ENCODE assay signal across 14 cellular contexts in the genomic region with DNA sequence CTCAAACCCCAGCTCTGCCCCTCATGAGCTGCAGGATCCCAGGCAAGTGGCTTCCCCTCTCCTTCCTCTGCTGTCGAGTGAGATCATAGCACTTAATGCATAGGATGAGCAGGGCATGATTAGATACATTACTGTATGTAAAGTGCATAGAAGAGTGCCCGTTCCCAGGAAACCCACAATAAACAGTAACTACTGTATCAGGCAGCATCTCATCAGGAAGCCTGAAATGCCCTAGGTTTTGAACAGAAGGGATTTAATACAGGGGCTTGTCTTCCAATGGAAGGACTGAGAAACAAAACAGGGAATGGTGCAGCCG. TPM values are rescaled to one million over a fixed set of nuclear protein-coding genes. Genes with fewer than 3 reads are reported as not detected.
DNase-seq lines count a peak whose midpoint lies in the region; ATAC-seq and TF ChIP-seq lines count a peak whose summit lies in the region.
"Had no signal": no experiment of that assay in that cellular context is flagged by ENCODE, and none has a peak within 500 bp of the region (broad histone marks: within the 10 kb centered on the region; RNA-seq: fewer than 3 reads in every experiment).

No MANE protein-coding gene starts in this region.

- no peaks in the 10 kb centered on the region for H3K9me3 ChIP-seq in neutrophil
- H3K9me3 ChIP-seq in SJCRH30 (replicated peaks), result no peaks in the 10 kb centered on the region
- no peaks in the 10 kb centered on the region for H3K9me3 ChIP-seq in heart right ventricle
- H3K9me3 ChIP-seq: SK-N-SH, upper lobe of right lung had no signal

- no peak for TF ChIP-seq CTCF in KMS-11 (conservative IDR thresholded peaks at IDR 0.05; ENCODE audit: low read depth, low read length)
- no peak for TF ChIP-seq CTCF in activated B cell treated with CpG ODN at 0.5 μM for 24 hours (IDR thresholded peaks at IDR 0.05)
- no peak for TF ChIP-seq CTCF in neutrophil (IDR thresholded peaks at IDR 0.05)
- no peak for TF ChIP-seq CTCF in heart right ventricle (IDR thresholded peaks at IDR 0.05)

- no peak overlapping the region for H3K27ac ChIP-seq in KMS-11
- peak overlapping the region; percentile 96 for H3K27ac ChIP-seq in neutrophil
- no peak overlapping the region for H3K27ac ChIP-seq in SJCRH30
- H3K27ac ChIP-seq in heart right ventricle, result peak overlapping the region in 2 of 10 donors; percentile 33 to 81
- H3K27ac ChIP-seq: GM23248 had no signal

- H3K4me1 ChIP-seq in KMS-11 (ENCODE audit: low read depth, poor library complexity, severe bottlenecking) (peaks cover 69% of the 10 kb centered on the region), neutrophil (ENCODE audit: control insufficient read depth in 1 of 2, insufficient read depth in 1 of 2, low read depth in 1 of 2, low read length in 1 of 2) (peaks cover 100% of the 10 kb centered on the region in 2 experiments), SJCRH30 (no peaks in the 10 kb centered on the region), heart right ventricle (peaks cover 3 to 99% (median 66%) of the 10 kb centered on the region in 9 donors)

- peaks cover 62% of the 10 kb centered on the region for H3K4me1 Mint-ChIP-seq in T-helper 2 cell treated with Interferon-gamma antibody and Interleukin-4, amounts not matched to agents 5 μg/mL and 100 μg/mL, for 36 hours (ENCODE audit: low read depth)
- H3K4me1 Mint-ChIP-seq in activated B cell treated with CpG ODN at 0.5 μM for 24 hours, result peaks cover 85% of the 10 kb centered on the region

- WGBS in heart right ventricle, 2 donors, result 89 to 91% methylated on average over 3 of the region's 3 CpGs

- no peak overlapping the region for H2AFZ ChIP-seq in KMS-11 (ENCODE audit: low read depth)
- H2AFZ ChIP-seq: GM23248 had no signal

- ATAC-seq in activated B cell treated with CpG ODN at 0.5 μM for 24 hours (ENCODE audit: low read depth) (no peak), heart right ventricle (no peak)

- H3K4me3 ChIP-seq in KMS-11 (IDR thresholded peaks at IDR 0.05; ENCODE audit: insufficient read depth, low read depth, low read length) (no peak overlapping the region), neutrophil (ENCODE audit: low read depth in 1 of 2, low read length in 1 of 2) (peak overlapping the region; percentile 33 to 64), SJCRH30 (no peak overlapping the region), heart right ventricle (no peak overlapping the region)
- H3K4me3 ChIP-seq: GM23248, upper lobe of right lung had no signal

- POLR2A ChIA-PET in activated B cell treated with CpG ODN at 0.5 μM for 24 hours (lab: Charles Lee), result interaction anchor here (0.6 to 10.1 kb wide), 10 partner anchors 15 to 93 kb away, joined by 3 to 256 read pairs (median 23); a partner anchor contains a TSS

- intact Hi-C loops in activated B cell treated with CpG ODN at 0.5 μM for 24 hours (cut with micrococcal nuclease) (loop anchor here (5.0 kb wide), 2 partner anchors 92 to 877 kb away; no protein-coding TSS in a partner anchor), heart right ventricle (cut with DNase I) (no loop called here)

- H3K9me3 Mint-ChIP-seq in T-helper 2 cell treated with Interferon-gamma antibody and Interleukin-4, amounts not matched to agents 5 μg/mL and 100 μg/mL, for 36 hours, result no peaks in the 10 kb centered on the region
- H3K9me3 Mint-ChIP-seq in activated B cell treated with CpG ODN at 0.5 μM for 24 hours, result no peaks in the 10 kb centered on the region
- H3K9me3 Mint-ChIP-seq: activated T-helper 17 cell treated with anti-CD3 and anti-CD28 coated beads, Interleukin-2, amount 50 U/mL, for 72 hours; CD4-positive, alpha-beta memory T cell; stimulated activated effector memory CD8-positive, alpha-beta T cell treated with anti-CD3 and anti-CD28 coated beads, Interleukin-12 subunit alpha, Interleukin-12 subunit beta, amount 100 ng/mL, for 72 hours had no signal

- H3K4me3 Mint-ChIP-seq in T-helper 2 cell treated with Interferon-gamma antibody and Interleukin-4, amounts not matched to agents 5 μg/mL and 100 μg/mL, for 36 hours, result no peak overlapping the region
- peak overlapping the region; percentile 69 for H3K4me3 Mint-ChIP-seq in activated B cell treated with CpG ODN at 0.5 μM for 24 hours

- no peaks in the 10 kb centered on the region for H3K27me3 Mint-ChIP-seq in T-helper 2 cell treated with Interferon-gamma antibody and Interleukin-4, amounts not matched to agents 5 μg/mL and 100 μg/mL, for 36 hours (ENCODE audit: low read depth)
- H3K27me3 Mint-ChIP-seq in activated B cell treated with CpG ODN at 0.5 μM for 24 hours, result no peaks in the 10 kb centered on the region
- H3K27me3 Mint-ChIP-seq: activated T-helper 17 cell treated with anti-CD3 and anti-CD28 coated beads, Interleukin-2, amount 50 U/mL, for 72 hours; CD4-positive, alpha-beta memory T cell had no signal

- peak overlapping the region; percentile 56; the same call in 1 of the 2 replicates for H3K4me2 ChIP-seq in KMS-11
- H3K4me2 ChIP-seq: SK-N-SH had no signal

- no peak for DNase-seq in T-helper 2 cell treated with Interferon-gamma antibody and Interleukin-4, amounts not matched to agents 5 μg/mL and 100 μg/mL, for 36 hours (ENCODE audit: low spot score)
- DNase-seq in T-helper 2 cell, result no peak
- no peak for DNase-seq in activated B cell treated with CpG ODN at 0.5 μM for 24 hours
- no peak for DNase-seq in cerebellar nuclear complex (lab: John Stamatoyannopoulos, UW)
- DNase-seq in SJCRH30, result no peak
- no peak for DNase-seq in heart right ventricle
- DNase-seq: CD4-positive, alpha-beta memory T cell; SK-N-SH had no signal

- no peaks in the 10 kb centered on the region for H3K36me3 Mint-ChIP-seq in T-helper 2 cell treated with Interferon-gamma antibody and Interleukin-4, amounts not matched to agents 5 μg/mL and 100 μg/mL, for 36 hours (ENCODE audit: low read depth)
- H3K36me3 Mint-ChIP-seq in activated B cell treated with CpG ODN at 0.5 μM for 24 hours (ENCODE audit: low read depth), result no peaks in the 10 kb centered on the region
- H3K36me3 Mint-ChIP-seq: CD4-positive, alpha-beta memory T cell had no signal

- CTCF ChIA-PET in activated B cell treated with CpG ODN at 0.5 μM for 24 hours (lab: Charles Lee), result interaction anchor here (0.5 to 4.5 kb wide), 3 partner anchors 22 to 92 kb away, joined by 6 to 32 read pairs (median 29); no protein-coding TSS in a partner anchor

- H3K27me3 ChIP-seq in KMS-11 (ENCODE audit: insufficient read depth, low read depth) (no peaks in the 10 kb centered on the region), neutrophil (no peaks in the 10 kb centered on the region), SJCRH30 (no peaks in the 10 kb centered on the region), heart right ventricle (no peaks in the 10 kb centered on the region)
- H3K27me3 ChIP-seq: upper lobe of right lung had no signal

- H3K36me3 ChIP-seq in KMS-11 (ENCODE audit: insufficient read depth) (no peaks in the 10 kb centered on the region), neutrophil (no peaks in the 10 kb centered on the region), SJCRH30 (no peaks in the 10 kb centered on the region), heart right ventricle (no peaks in the 10 kb centered on the region)
- H3K36me3 ChIP-seq: upper lobe of right lung had no signal

- H4K20me1 ChIP-seq in KMS-11 (ENCODE audit: insufficient read depth), result no peaks in the 10 kb centered on the region

- peak overlapping the region; percentile 17 for H3K27ac Mint-ChIP-seq in T-helper 2 cell treated with Interferon-gamma antibody and Interleukin-4, amounts not matched to agents 5 μg/mL and 100 μg/mL, for 36 hours
- H3K27ac Mint-ChIP-seq in activated B cell treated with CpG ODN at 0.5 μM for 24 hours, result peak overlapping the region; percentile 96
- H3K27ac Mint-ChIP-seq: activated T-helper 17 cell treated with anti-CD3 and anti-CD28 coated beads, Interleukin-2, amount 50 U/mL, for 72 hours; stimulated activated effector memory CD8-positive, alpha-beta T cell treated with anti-CD3 and anti-CD28 coated beads, Interleukin-12 subunit alpha, Interleukin-12 subunit beta, amount 100 ng/mL, for 72 hours had no signal

- no peak overlapping the region for H3K9ac ChIP-seq in KMS-11
- H3K9ac ChIP-seq: GM23248, SK-N-SH had no signal

- no peaks in the 10 kb centered on the region for H3K79me2 ChIP-seq in KMS-11 (ENCODE audit: insufficient read depth, low read depth)

RNA-seq across cellular contexts. Expression of a gene that starts 38.5 kb away (rescaled TPM):
- 110 and 115 TPM in 2 replicates for total RNA-seq in activated B cell treated with CpG ODN at 0.5 μM for 24 hours
- 26.1 and 28.4 TPM in 2 replicates for total RNA-seq in SJCRH30 (2014; rRNA removed; shearing (Covaris generic))
- total RNA-seq in heart right ventricle, result 10 to 100 TPM in 4 of 10 donors, 1 to 10 TPM in 6; 4.6 to 22.4 (median 7.9) TPM
- 1 to 10 TPM; 1.9 to 2.1 TPM for polyA plus RNA-seq in heart right ventricle

Comparison
In these comparisons a context has a peak if more than half of its experiments do, and no peak if none do; other contexts are left out.
1. H3K4me3 ChIP-seq: peak in neutrophil (2 of 2); none in KMS-11 (single experiment), SJCRH30 (single experiment) and heart right ventricle (0 of 10).